15 cellular contexts compared by ENCODE assay signal in genomic region chr7:159066816-159067601, GRCh38.
DNase-seq lines count a peak whose midpoint lies in the region; ATAC-seq and TF ChIP-seq lines count a peak whose summit lies in the region.
"Had no signal": no experiment of that assay in that cellular context is flagged by ENCODE, and none has a peak within 500 bp of the region (broad histone marks: within the 10 kb centered on the region; RNA-seq: fewer than 3 reads in every experiment).

No MANE protein-coding gene starts in this region.

- H3K4me3 Mint-ChIP-seq in naive thymus-derived CD4-positive, alpha-beta T cell: peak overlapping the region in 1 of 10 donors; percentile 61
- H3K4me3 Mint-ChIP-seq: CD4-positive, CD25-positive, alpha-beta regulatory T cell had no signal

- POLR2A ChIA-PET in naive thymus-derived CD4-positive, alpha-beta T cell (lab: Charles Lee): no interaction called here

- H3K9me3 ChIP-seq in left ventricle myocardium inferior (replicated peaks): no peaks in the 10 kb centered on the region
- no peaks in the 10 kb centered on the region for H3K9me3 ChIP-seq in ascending aorta
- H3K9me3 ChIP-seq in osteoblast (ENCODE audit: low read depth, low read length): no peaks in the 10 kb centered on the region
- H3K9me3 ChIP-seq in naive thymus-derived CD4-positive, alpha-beta T cell (ENCODE audit: control insufficient read depth in 2 of 3, low read length in 3 of 3): no peaks in the 10 kb centered on the region

- CTCF ChIA-PET in naive thymus-derived CD4-positive, alpha-beta T cell (lab: Charles Lee): no interaction called here

- no peaks in the 10 kb centered on the region for H4K20me1 ChIP-seq in osteoblast (ENCODE audit: insufficient read depth, low read length)

- H3K4me2 ChIP-seq in osteoblast (ENCODE audit: insufficient read depth, low read length): no peak overlapping the region

- H3K27ac ChIP-seq in left ventricle myocardium inferior (replicated peaks) (peak overlapping the region; percentile 87), ascending aorta (peak overlapping the region; percentile 84 to 88), osteoblast (ENCODE audit: low read depth, low read length) (no peak overlapping the region)
- H3K27ac ChIP-seq in naive thymus-derived CD4-positive, alpha-beta T cell (ENCODE audit: low read depth, low read length): no peak overlapping the region

- DNase-seq in left ventricle myocardium inferior (no peak), left cardiac atrium (no peak), ascending aorta (ENCODE audit: low spot score in 2 of 2) (no peak), osteoblast (ENCODE audit: insufficient read length, low spot score, missing footprints) (peak; percentile 88), DMS 273 treated with DMSO at 0.1 percent for 48 hours (lab: John Stamatoyannopoulos, UW) (no peak)
- DNase-seq in naive thymus-derived CD4-positive, alpha-beta T cell: no peak
- DNase-seq: CD4-positive, CD25-positive, alpha-beta regulatory T cell; DMS79; Kasumi-1; NCI-H1694; NCI-H2081; NCI-H446 treated with DMSO at 0.1 percent for 48 hours; NCI-H526 treated with DMSO at 0.1 percent for 48 hours; SHP77 treated with DMSO at 0.1 percent for 48 hours had no signal

- no peak for TF ChIP-seq CTCF in left ventricle myocardium inferior (IDR thresholded peaks at IDR 0.05; ENCODE audit: borderline replicate concordance)
- TF ChIP-seq CTCF in ascending aorta (IDR thresholded peaks at IDR 0.05): no peak
- TF ChIP-seq CTCF in osteoblast (IDR thresholded peaks at IDR 0.05; ENCODE audit: extremely low read depth, low read depth, low read length): no peak

- peaks cover 20 to 41% (median 28%) of the 10 kb centered on the region in 7 donors for H3K4me1 Mint-ChIP-seq in naive thymus-derived CD4-positive, alpha-beta T cell

- H3K36me3 Mint-ChIP-seq in naive thymus-derived CD4-positive, alpha-beta T cell: no peaks in the 10 kb centered on the region
- H3K36me3 Mint-ChIP-seq: CD4-positive, CD25-positive, alpha-beta regulatory T cell had no signal

- H3K27me3 Mint-ChIP-seq in naive thymus-derived CD4-positive, alpha-beta T cell: peaks cover 0 to 4% (median 0%) of the 10 kb centered on the region in 5 donors
- H3K27me3 Mint-ChIP-seq: CD4-positive, CD25-positive, alpha-beta regulatory T cell had no signal

- H3K27me3 ChIP-seq in left ventricle myocardium inferior (ENCODE audit: low read depth) (no peaks in the 10 kb centered on the region), ascending aorta (no peaks in the 10 kb centered on the region), osteoblast (ENCODE audit: insufficient read depth, low read length) (no peaks in the 10 kb centered on the region)
- no peaks in the 10 kb centered on the region for H3K27me3 ChIP-seq in naive thymus-derived CD4-positive, alpha-beta T cell (ENCODE audit: control insufficient read depth in 2 of 2, insufficient read depth in 2 of 2, low read length in 2 of 2)

- H3K4me3 ChIP-seq in left ventricle myocardium inferior: no peak overlapping the region
- H3K4me3 ChIP-seq in ascending aorta: no peak overlapping the region
- no peak overlapping the region for H3K4me3 ChIP-seq in osteoblast (ENCODE audit: insufficient read depth, low read length)
- H3K4me3 ChIP-seq in naive thymus-derived CD4-positive, alpha-beta T cell (ENCODE audit: low read length): no peak overlapping the region

- H3K27ac Mint-ChIP-seq in naive thymus-derived CD4-positive, alpha-beta T cell: no peak overlapping the region

- no peaks in the 10 kb centered on the region for H3K9me3 Mint-ChIP-seq in naive thymus-derived CD4-positive, alpha-beta T cell
- H3K9me3 Mint-ChIP-seq: CD4-positive, CD25-positive, alpha-beta regulatory T cell had no signal

- intact Hi-C loops in left ventricle myocardium inferior (cut with micrococcal nuclease): no loop called here
- intact Hi-C loops in left cardiac atrium (cut with DNase I): no loop called here
- intact Hi-C loops in ascending aorta (cut with DNase I): no loop called here
- intact Hi-C loops in naive thymus-derived CD4-positive, alpha-beta T cell (cut with micrococcal nuclease): no loop called here

- no peaks in the 10 kb centered on the region for H3K79me2 ChIP-seq in osteoblast (ENCODE audit: insufficient read depth, low read length)

- H3K36me3 ChIP-seq in left ventricle myocardium inferior (no peaks in the 10 kb centered on the region), ascending aorta (no peaks in the 10 kb centered on the region), osteoblast (ENCODE audit: insufficient read depth, low read length) (no peaks in the 10 kb centered on the region)
- no peaks in the 10 kb centered on the region for H3K36me3 ChIP-seq in naive thymus-derived CD4-positive, alpha-beta T cell (ENCODE audit: control insufficient read depth in 2 of 3, insufficient read depth in 3 of 3, low read length in 3 of 3)

- H3K4me1 ChIP-seq in left ventricle myocardium inferior (peaks cover 70% of the 10 kb centered on the region), ascending aorta (peaks cover 16 to 27% of the 10 kb centered on the region in 2 donors), osteoblast (ENCODE audit: insufficient read depth, low read length) (no peaks in the 10 kb centered on the region)
- H3K4me1 ChIP-seq in naive thymus-derived CD4-positive, alpha-beta T cell (ENCODE audit: control insufficient read depth in 2 of 2, insufficient read depth in 2 of 2, low read length in 2 of 2): peaks cover 0 to 4% of the 10 kb centered on the region in 2 donors

- no peak for ATAC-seq in left cardiac atrium
- ATAC-seq in naive thymus-derived CD4-positive, alpha-beta T cell: no peak
- ATAC-seq in HG02588 (IDR thresholded peaks at IDR 0.05; ENCODE audit: unreplicated experiment): no peak

- no peak overlapping the region for H2AFZ ChIP-seq in osteoblast (ENCODE audit: low read length)

Comparison
In these comparisons a context has a peak if more than half of its experiments do, and no peak if none do; other contexts are left out.
1. H3K27ac ChIP-seq: peak in left ventricle myocardium inferior (single experiment) and ascending aorta (2 of 2); none in osteoblast (single experiment) and naive thymus-derived CD4-positive, alpha-beta T cell (single experiment).